In the genomic region with DNA sequence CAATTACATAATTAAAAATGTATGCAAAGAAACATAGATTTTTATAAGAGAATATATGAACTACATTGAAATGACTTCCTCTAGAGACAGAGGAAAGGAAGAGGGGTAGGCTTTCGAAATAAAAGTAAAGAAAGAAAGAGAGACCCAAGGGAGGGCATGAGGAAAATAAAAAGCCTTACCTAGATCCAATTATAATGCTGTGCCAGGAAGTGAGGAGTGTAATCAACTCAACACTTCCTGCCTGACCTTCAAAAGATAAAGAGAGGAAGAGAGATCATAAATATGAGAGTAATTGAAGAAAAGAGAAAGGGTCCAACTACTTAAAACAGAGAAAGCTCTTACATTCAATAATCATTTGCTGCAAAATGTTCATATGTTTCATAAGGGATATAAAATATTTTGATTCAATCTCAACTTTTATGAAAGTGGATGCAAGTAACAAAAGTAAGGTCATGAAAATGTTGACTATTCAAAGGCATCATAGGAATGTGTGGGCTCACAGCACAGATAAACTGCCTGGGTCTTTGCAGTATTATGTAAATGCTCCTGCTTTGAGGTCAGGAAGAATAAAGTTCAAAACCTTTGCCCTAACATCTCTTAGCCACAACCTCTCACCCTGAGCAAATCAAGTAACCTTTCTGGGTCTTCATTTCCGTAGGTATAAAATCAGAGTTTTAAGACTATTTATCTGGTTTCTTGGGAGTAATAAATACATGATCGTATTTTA, we compare ENCODE assay signal across 16 cellular contexts.
"Had no signal": no experiment of that assay in that cellular context is flagged by ENCODE, and none has a peak within 500 bp of the region (broad histone marks: within the 10 kb centered on the region; RNA-seq: fewer than 3 reads in every experiment).

No MANE protein-coding gene starts in this region.

- H3K9me3 ChIP-seq: transverse colon, vagina had no signal

- H3K4me1 Mint-ChIP-seq: activated B cell treated with CpG ODN at 0.5 μM for 24 hours; activated CD4-positive, alpha-beta T cell treated with anti-CD3 and anti-CD28 coated beads, Interleukin-2, amount 10 ng/mL, durations not matched to agents 24 days and 14 days; activated naive CD8-positive, alpha-beta T cell treated with anti-CD3 and anti-CD28 coated beads for 36 hours had no signal

- ATAC-seq: left ventricle myocardium superior; natural killer cell treated with Interleukin-12 subunit alpha and Interleukin-12 subunit beta and Interleukin-15 and Interleukin-18, amount 100 ng/mL, for 72 hours; right cardiac atrium had no signal

- DNase-seq: activated B cell treated with CpG ODN at 0.5 μM for 24 hours; activated CD4-positive, alpha-beta T cell treated with anti-CD3 and anti-CD28 coated beads, Interleukin-2, amount 10 ng/mL, durations not matched to agents 24 days and 14 days; activated CD8-positive, alpha-beta memory T cell treated with anti-CD3 and anti-CD28 coated beads for 24 hours; activated naive CD8-positive, alpha-beta T cell treated with anti-CD3 and anti-CD28 coated beads for 36 hours; dermis blood vessel endothelial cell; kidney; left ventricle myocardium superior; right cardiac atrium; stimulated activated CD4-positive, alpha-beta T cell treated with anti-CD3 and anti-CD28 coated beads, Interleukin-4, amount 100 ng/mL, for 24 hours; stimulated activated naive CD4-positive, alpha-beta T cell; substantia nigra; transverse colon had no signal

- H3K4me1 ChIP-seq: transverse colon, vagina had no signal

- H3K27ac ChIP-seq: skin epidermis, transverse colon, vagina had no signal

- H3K4me3 Mint-ChIP-seq: activated B cell treated with CpG ODN at 0.5 μM for 24 hours; activated CD4-positive, alpha-beta T cell treated with anti-CD3 and anti-CD28 coated beads, Interleukin-2, amount 10 ng/mL, durations not matched to agents 24 days and 14 days; activated naive CD8-positive, alpha-beta T cell treated with anti-CD3 and anti-CD28 coated beads for 36 hours; activated T-helper 1 cell treated with anti-CD3 and anti-CD28 coated beads, Interleukin-12 subunit alpha, Interleukin-12 subunit beta, Interleukin-2, Interleukin-4 antibody, amounts not matched to agents 30 ng/mL and 10 ng/mL and 1 ng/mL, durations not matched to agents 14 hours and 24 hours and 36 hours; natural killer cell treated with Interleukin-12 subunit alpha and Interleukin-12 subunit beta and Interleukin-15 and Interleukin-18, amount 100 ng/mL, for 72 hours had no signal

- H3K36me3 Mint-ChIP-seq: activated naive CD8-positive, alpha-beta T cell treated with anti-CD3 and anti-CD28 coated beads for 36 hours had no signal

- H3K27ac Mint-ChIP-seq: activated B cell treated with CpG ODN at 0.5 μM for 24 hours; activated CD4-positive, alpha-beta T cell treated with anti-CD3 and anti-CD28 coated beads, Interleukin-2, amount 10 ng/mL, durations not matched to agents 24 days and 14 days; activated naive CD8-positive, alpha-beta T cell treated with anti-CD3 and anti-CD28 coated beads for 36 hours; activated T-helper 1 cell treated with anti-CD3 and anti-CD28 coated beads, Interleukin-12 subunit alpha, Interleukin-12 subunit beta, Interleukin-2, Interleukin-4 antibody, amounts not matched to agents 30 ng/mL and 10 ng/mL and 1 ng/mL, durations not matched to agents 14 hours and 24 hours and 36 hours; natural killer cell treated with Interleukin-12 subunit alpha and Interleukin-12 subunit beta and Interleukin-15 and Interleukin-18, amount 100 ng/mL, for 72 hours had no signal

- H3K9me3 Mint-ChIP-seq: activated B cell treated with CpG ODN at 0.5 μM for 24 hours; activated CD4-positive, alpha-beta T cell treated with anti-CD3 and anti-CD28 coated beads, Interleukin-2, amount 10 ng/mL, durations not matched to agents 24 days and 14 days had no signal

- H3K27me3 Mint-ChIP-seq: activated B cell treated with CpG ODN at 0.5 μM for 24 hours; activated CD4-positive, alpha-beta T cell treated with anti-CD3 and anti-CD28 coated beads, Interleukin-2, amount 10 ng/mL, durations not matched to agents 24 days and 14 days; activated naive CD8-positive, alpha-beta T cell treated with anti-CD3 and anti-CD28 coated beads for 36 hours; natural killer cell treated with Interleukin-12 subunit alpha and Interleukin-12 subunit beta and Interleukin-15 and Interleukin-18, amount 100 ng/mL, for 72 hours had no signal

- H3K27me3 ChIP-seq: transverse colon, vagina had no signal

- H3K36me3 ChIP-seq: transverse colon, vagina had no signal

- H3K4me3 ChIP-seq: skin epidermis, transverse colon, vagina had no signal
